11 cellular contexts compared by ENCODE assay signal in genomic region chr15:67547836-67548531, GRCh38. TPM values are rescaled to one million over a fixed set of nuclear protein-coding genes. Genes with fewer than 3 reads are reported as not detected.
A peak's percentile ranks its signal among the peaks of the same experiment; 100 is the strongest.
DNase-seq lines count a peak whose midpoint lies in the region; ATAC-seq and TF ChIP-seq lines count a peak whose summit lies in the region.
"Had no signal": no experiment of that assay in that cellular context is flagged by ENCODE, and none has a peak within 500 bp of the region (broad histone marks: within the 10 kb centered on the region; RNA-seq: fewer than 3 reads in every experiment).

No MANE protein-coding gene starts in this region.

- H3K9me3 Mint-ChIP-seq in HFFc6 (no peaks in the 10 kb centered on the region), immature natural killer cell (no peaks in the 10 kb centered on the region)
- H3K9me3 Mint-ChIP-seq in stimulated activated naive B cell treated with anti-CD40 and anti-IgM and Interleukin-4, amounts not matched to agents 10 μg/mL and 1 μg/mL and 100 μg/mL, for 72 hours: no peaks in the 10 kb centered on the region
- H3K9me3 Mint-ChIP-seq: activated B cell treated with CpG ODN at 0.5 μM for 24 hours; stimulated activated naive CD8-positive, alpha-beta T cell treated with anti-CD3 and anti-CD28 coated beads, Interleukin-15, Interleukin-2, amounts not matched to agents 100 ng/mL and 50 ng/mL, for 24 hours had no signal

- H3K27ac Mint-ChIP-seq in HFFc6 (peak overlapping the region; percentile 51), immature natural killer cell (no peak overlapping the region)
- H3K27ac Mint-ChIP-seq in stimulated activated naive B cell treated with anti-CD40 and anti-IgM and Interleukin-4, amounts not matched to agents 10 μg/mL and 1 μg/mL and 100 μg/mL, for 72 hours: peak overlapping the region; percentile 65
- H3K27ac Mint-ChIP-seq: activated B cell treated with CpG ODN at 0.5 μM for 24 hours; stimulated activated naive CD8-positive, alpha-beta T cell treated with anti-CD3 and anti-CD28 coated beads, Interleukin-15, Interleukin-2, amounts not matched to agents 100 ng/mL and 50 ng/mL, for 24 hours had no signal

- ATAC-seq in left ventricle myocardium superior: peak; percentile 28
- no peak for ATAC-seq in stimulated activated naive B cell treated with anti-CD40 and anti-IgM and Interleukin-4, amounts not matched to agents 10 μg/mL and 1 μg/mL and 100 μg/mL, for 72 hours (replicated peaks)
- ATAC-seq: left lobe of liver had no signal

- H3K4me1 Mint-ChIP-seq in HFFc6 (ENCODE audit: low read depth) (peaks cover 52% of the 10 kb centered on the region), immature natural killer cell (peaks cover 25 to 36% of the 10 kb centered on the region in 2 donors)
- H3K4me1 Mint-ChIP-seq in stimulated activated naive B cell treated with anti-CD40 and anti-IgM and Interleukin-4, amounts not matched to agents 10 μg/mL and 1 μg/mL and 100 μg/mL, for 72 hours: peaks cover 17 to 26% of the 10 kb centered on the region in 2 donors

- H3K36me3 Mint-ChIP-seq in HFFc6 (ENCODE audit: low read depth) (peaks cover 13% of the 10 kb centered on the region), immature natural killer cell (peaks cover 0 to 9% (median 0%) of the 10 kb centered on the region in 3 donors)
- H3K36me3 Mint-ChIP-seq in stimulated activated naive B cell treated with anti-CD40 and anti-IgM and Interleukin-4, amounts not matched to agents 10 μg/mL and 1 μg/mL and 100 μg/mL, for 72 hours: peaks cover 4 to 17% of the 10 kb centered on the region in 2 donors

- no peak for TF ChIP-seq CTCF in HFFc6 (IDR thresholded peaks at IDR 0.05)

- no peaks in the 10 kb centered on the region; the same call in 1 of the 2 replicates for H3K27me3 Mint-ChIP-seq in HFFc6 (ENCODE audit: insufficient read depth)
- H3K27me3 Mint-ChIP-seq in stimulated activated naive B cell treated with anti-CD40 and anti-IgM and Interleukin-4, amounts not matched to agents 10 μg/mL and 1 μg/mL and 100 μg/mL, for 72 hours: no peaks in the 10 kb centered on the region
- peaks cover 0 to 3% (median 0%) of the 10 kb centered on the region in 3 donors for H3K27me3 Mint-ChIP-seq in immature natural killer cell (ENCODE audit: low read depth in 3 of 3)
- H3K27me3 Mint-ChIP-seq: activated B cell treated with CpG ODN at 0.5 μM for 24 hours; stimulated activated naive CD8-positive, alpha-beta T cell treated with anti-CD3 and anti-CD28 coated beads, Interleukin-15, Interleukin-2, amounts not matched to agents 100 ng/mL and 50 ng/mL, for 24 hours had no signal

- 0 out of 2 replicates have a peak overlapping the region, but pooled peaks have one; percentile 8 for H3K4me3 Mint-ChIP-seq in HFFc6
- H3K4me3 Mint-ChIP-seq in stimulated activated naive B cell treated with anti-CD40 and anti-IgM and Interleukin-4, amounts not matched to agents 10 μg/mL and 1 μg/mL and 100 μg/mL, for 72 hours: no peak overlapping the region
- no peak overlapping the region for H3K4me3 Mint-ChIP-seq in immature natural killer cell
- H3K4me3 Mint-ChIP-seq: activated B cell treated with CpG ODN at 0.5 μM for 24 hours; stimulated activated naive CD8-positive, alpha-beta T cell treated with anti-CD3 and anti-CD28 coated beads, Interleukin-15, Interleukin-2, amounts not matched to agents 100 ng/mL and 50 ng/mL, for 24 hours had no signal

- DNase-seq in HFFc6 (peak; percentile 30), amniotic stem cell (lab: John Stamatoyannopoulos, UW) (peak; percentile 41), left ventricle myocardium superior (no peak), immature natural killer cell (no peak), ureter (ENCODE audit: low spot score) (no peak)
- no peak for DNase-seq in stimulated activated naive B cell treated with anti-CD40 and anti-IgM and Interleukin-4, amounts not matched to agents 10 μg/mL and 1 μg/mL and 100 μg/mL, for 72 hours
- no peak for DNase-seq in stimulated activated naive CD4-positive, alpha-beta T cell treated with Interleukin-2 at 50 U/mL for 16 hours (lab: John Stamatoyannopoulos, UW)
- DNase-seq: activated B cell treated with CpG ODN at 0.5 μM for 24 hours; stimulated activated CD4-positive, alpha-beta T cell treated with anti-CD3 and anti-CD28 coated beads, Interleukin-1b, Interleukin-23, amount 100 ng/mL, for 48 hours had no signal

- intact Hi-C loops in left ventricle myocardium superior (cut with micrococcal nuclease): no loop called here

RNA-seq across cellular contexts. Expression of gene MAP2K5, which starts 5.5 kb away (rescaled TPM):
- 10 to 100 TPM; 10.2 to 14.3 (median 13.3) TPM for total RNA-seq in HFFc6 (2021; fragmentation: NEBNext Ultra II Directional; extraction: Animal tissue kit (Norgen Biotek cat#: 25700))
- total RNA-seq in left ventricle myocardium superior (22.0 TPM), ureter (31.1 TPM)
- polyA plus RNA-seq in immature natural killer cell: 10 to 100 TPM; 12.4 to 21.7 (median 16.0) TPM

RNA-seq across cellular contexts. Expression of gene C15orf61, which starts 27.1 kb away (rescaled TPM):
- total RNA-seq in HFFc6 (2021; fragmentation: NEBNext Ultra II Directional; extraction: Animal tissue kit (Norgen Biotek cat#: 25700)): 1 to 10 TPM; 5.1 to 7.5 (median 5.9) TPM
- total RNA-seq in left ventricle myocardium superior: 13.6 TPM
- polyA plus RNA-seq in immature natural killer cell: 1 to 10 TPM; 9.2 to 9.8 (median 9.6) TPM
- total RNA-seq in ureter: 4.2 TPM

Comparison
In these comparisons a context has a peak if more than half of its experiments do, and no peak if none do; other contexts are left out.
1. DNase-seq: peak in HFFc6 (single experiment) and amniotic stem cell (single experiment); none in left ventricle myocardium superior (single experiment), stimulated activated naive B cell treated with anti-CD40 and anti-IgM and Interleukin-4, amounts not matched to agents 10 μg/mL and 1 μg/mL and 100 μg/mL, for 72 hours (single experiment), stimulated activated naive CD4-positive, alpha-beta T cell treated with Interleukin-2 at 50 U/mL for 16 hours (single experiment), immature natural killer cell (0 of 3) and ureter (single experiment).
2. H3K27ac Mint-ChIP-seq: peak in HFFc6 (single experiment) and stimulated activated naive B cell treated with anti-CD40 and anti-IgM and Interleukin-4, amounts not matched to agents 10 μg/mL and 1 μg/mL and 100 μg/mL, for 72 hours (single experiment); none in immature natural killer cell (0 of 6).